ENCODE assay signal across 8 cellular contexts in the genomic region with DNA sequence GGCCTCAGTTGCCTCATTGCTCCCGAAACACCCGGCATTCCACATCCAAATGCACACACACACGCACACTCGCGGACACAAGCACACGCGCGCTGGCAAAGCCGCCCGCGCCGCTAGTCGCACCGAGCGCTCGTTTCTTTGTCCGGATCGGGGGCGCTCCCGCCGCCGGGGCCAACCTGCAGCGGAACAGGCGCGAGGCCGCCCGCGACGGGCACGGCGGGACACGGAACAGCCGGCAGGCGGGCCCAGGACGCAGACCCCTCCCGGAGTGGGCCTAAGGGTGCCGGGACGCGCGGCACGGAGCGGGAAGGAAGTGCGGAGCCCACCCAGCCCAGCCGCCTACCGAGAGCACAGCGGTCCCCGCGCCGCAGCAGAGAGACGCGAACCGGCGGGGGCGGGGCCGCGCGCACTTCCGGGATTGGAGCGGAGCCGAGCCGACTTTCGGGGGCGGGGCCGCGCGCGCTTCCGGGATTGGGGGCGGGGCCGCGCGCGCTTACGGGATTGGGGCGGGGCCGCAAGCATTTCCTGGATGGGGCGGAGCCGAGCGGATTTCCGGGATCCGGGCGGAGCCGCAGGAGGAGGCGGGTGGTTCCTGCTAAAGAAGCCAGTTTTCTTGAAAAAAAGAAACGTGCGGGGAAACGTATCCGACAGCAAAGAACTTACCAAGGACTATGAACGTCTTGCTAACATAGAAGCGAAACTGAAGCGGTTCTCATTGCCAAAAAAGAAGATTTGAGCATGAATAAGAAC. TPM values are rescaled to one million over a fixed set of nuclear protein-coding genes. Genes with fewer than 3 reads are reported as not detected.
DNase-seq lines count a peak whose midpoint lies in the region; ATAC-seq and TF ChIP-seq lines count a peak whose summit lies in the region.

TSS of gene CYBC1 (minus strand) at position 396 of the 750 bp plus-strand sequence. CDS start 1,498 bp downstream, outside the sequence.

- H3K9me3 ChIP-seq in adipocyte (ENCODE audit: control insufficient read depth, low read length) (no peaks in the 10 kb centered on the region), cardiac muscle cell (ENCODE audit: low read depth) (no peaks in the 10 kb centered on the region), trophoblast cell (ENCODE audit: insufficient read depth, low read depth, low read length) (no peaks in the 10 kb centered on the region), tibial artery (no peaks in the 10 kb centered on the region)

- H3K14ac ChIP-seq in trophoblast cell (ENCODE audit: low read length): peak within 1 kb of the TSS; percentile 97

- H3K4me2 ChIP-seq in trophoblast cell (ENCODE audit: low read length): peak within 1 kb of the TSS; percentile 95

- H3K4me3 Mint-ChIP-seq in T-cell: peak within 1 kb of the TSS; percentile 94 to 98 (median 97)

- POLR2A ChIA-PET in T-cell (lab: Charles Lee): no interaction called here

- peaks cover 38 to 45% (median 41%) of the 10 kb centered on the region in 3 donors for H3K4me1 Mint-ChIP-seq in T-cell

- peak within 1 kb of the TSS; percentile 98 for H3K27ac Mint-ChIP-seq in T-cell

- peak within 1 kb of the TSS; percentile 86 for H2BK120ac ChIP-seq in trophoblast cell (ENCODE audit: insufficient read depth, low read length, poor library complexity)

- ATAC-seq in HG02759 (IDR thresholded peaks at IDR 0.05; ENCODE audit: unreplicated experiment): peak; percentile 69
- peak; percentile 77 to 87 (median 79) for ATAC-seq in T-cell (replicated peaks in 1 of 4)

- H3K79me2 ChIP-seq in trophoblast cell (ENCODE audit: control insufficient read depth, insufficient read depth, low read length, poor library complexity): peaks cover 4% of the 10 kb centered on the region

- CTCF ChIA-PET in T-cell (lab: Charles Lee): no interaction called here

- no peaks in the 10 kb centered on the region for H3K27me3 ChIP-seq in adipocyte (replicated peaks; ENCODE audit: control insufficient read depth, insufficient read depth, low read length)
- H3K27me3 ChIP-seq in cardiac muscle cell: no peaks in the 10 kb centered on the region
- H3K27me3 ChIP-seq in trophoblast cell (ENCODE audit: insufficient read depth, low read length): no peaks in the 10 kb centered on the region
- H3K27me3 ChIP-seq in tibial artery: no peaks in the 10 kb centered on the region

- intact Hi-C loops in tibial artery (cut with DNase I; ENCODE audit: low total_unique reads): loop anchor here (5.0 to 10.0 kb wide), 2 partner anchors 42 to 104 kb away; no protein-coding TSS in a partner anchor

- H3K36me3 ChIP-seq in adipocyte (ENCODE audit: control insufficient read depth, insufficient read depth, low read length, severe bottlenecking) (no peaks in the 10 kb centered on the region), cardiac muscle cell (no peaks in the 10 kb centered on the region), trophoblast cell (ENCODE audit: control insufficient read depth in 1 of 2, insufficient read depth in 2 of 2, low read length in 2 of 2) (peaks cover 10 to 14% of the 10 kb centered on the region in 2 experiments), tibial artery (peaks cover 0 to 8% (median 0%) of the 10 kb centered on the region in 3 donors)

- H2BK12ac ChIP-seq in trophoblast cell (ENCODE audit: low read length): no peak within 1 kb of the TSS

- peak within 1 kb of the TSS; percentile 84 for H4K91ac ChIP-seq in trophoblast cell (ENCODE audit: low read depth, low read length)

- no peaks in the 10 kb centered on the region for H3K9me3 Mint-ChIP-seq in T-cell

- H2BK5ac ChIP-seq in trophoblast cell (ENCODE audit: low read depth, low read length, poor library complexity): peak within 1 kb of the TSS; percentile 32

- H3K4me1 ChIP-seq in adipocyte (ENCODE audit: control insufficient read depth, insufficient read depth, low read length) (peaks cover 15% of the 10 kb centered on the region), cardiac muscle cell (ENCODE audit: low read depth) (peaks cover 4% of the 10 kb centered on the region), trophoblast cell (ENCODE audit: control insufficient read depth in 1 of 2, insufficient read depth in 2 of 2, low read length in 2 of 2) (peaks cover 8 to 14% of the 10 kb centered on the region in 2 experiments), tibial artery (peaks cover 0 to 27% (median 21%) of the 10 kb centered on the region in 4 donors)

- peak within 1 kb of the TSS; percentile 87 for H3K4ac ChIP-seq in trophoblast cell (ENCODE audit: low read depth, low read length)

- no peaks in the 10 kb centered on the region for H3K36me3 Mint-ChIP-seq in T-cell

- no peak within 1 kb of the TSS for H3K23ac ChIP-seq in trophoblast cell (ENCODE audit: low read length)

- H3K79me1 ChIP-seq in trophoblast cell (ENCODE audit: low read length): peaks cover 5% of the 10 kb centered on the region

- H2AK5ac ChIP-seq in trophoblast cell (ENCODE audit: low read length): peak within 1 kb of the TSS; percentile 60

- H3K9ac ChIP-seq in adipocyte (ENCODE audit: low read length): peak within 1 kb of the TSS; percentile 98
- peak within 1 kb of the TSS; percentile 89 for H3K9ac ChIP-seq in trophoblast cell (ENCODE audit: low read length)

- no CpG with 5 or more reads among the region's 91 CpGs for WGBS in trophoblast cell (ENCODE audit: extremely low coverage, insufficient coverage, insufficient read length)

- TF ChIP-seq CTCF in GM10266 (IDR thresholded peaks at IDR 0.05; ENCODE audit: control insufficient read depth, insufficient read depth, low read depth, missing control alignments) (no peak), cardiac muscle cell (IDR thresholded peaks at IDR 0.05; ENCODE audit: low read depth, low read length) (no peak), tibial artery (IDR thresholded peaks at IDR 0.05) (no peak)

- peak within 1 kb of the TSS; percentile 95 for H4K12ac ChIP-seq in trophoblast cell (ENCODE audit: low read depth, low read length)

- DNase-seq in GM10266 (ENCODE audit: extremely low spot score) (peak; percentile 95), NCI-H1436 treated with DMSO at 0.1 percent for 48 hours (lab: John Stamatoyannopoulos, UW) (peak; percentile 65), T-cell (peak; percentile 82 to 96 (median 92)), adipocyte (ENCODE audit: low read depth) (peak; percentile 98), cardiac muscle cell (ENCODE audit: low read depth in 1 of 2, low spot score in 1 of 2) (peak; percentile 96 to 97), trophoblast cell (peak; percentile 95 to 98), tibial artery (peak; percentile 89 to 96)

- peak within 1 kb of the TSS; percentile 97 for H3K18ac ChIP-seq in trophoblast cell (ENCODE audit: low read length)

- H2AFZ ChIP-seq in trophoblast cell (ENCODE audit: insufficient read depth, low read length, poor library complexity): peak within 1 kb of the TSS; percentile 95

- peak within 1 kb of the TSS; percentile 99 for H4K8ac ChIP-seq in trophoblast cell (ENCODE audit: low read depth, low read length)

- H3K27ac ChIP-seq in cardiac muscle cell (peak within 1 kb of the TSS; percentile 19), trophoblast cell (ENCODE audit: low read depth, low read length) (peak within 1 kb of the TSS; percentile 58), tibial artery (peak within 1 kb of the TSS; percentile 87 to 90)

- no peaks in the 10 kb centered on the region for H3K27me3 Mint-ChIP-seq in T-cell

- H3K4me3 ChIP-seq in adipocyte (ENCODE audit: low read length) (peak within 1 kb of the TSS; percentile 92), cardiac muscle cell (peak within 1 kb of the TSS; percentile 81), trophoblast cell (ENCODE audit: low read depth, low read length) (peak within 1 kb of the TSS; percentile 89), tibial artery (peak within 1 kb of the TSS; percentile 82 to 94)

RNA-seq across cellular contexts. Expression of gene CYBC1, which starts in this region (rescaled TPM):
- 100 to 1,000 TPM; 148 to 274 (median 262) TPM for total RNA-seq in T-cell
- total RNA-seq in cardiac muscle cell: 48.6 and 52.7 TPM in 2 replicates
- 65.5 and 71.3 TPM in 2 replicates for polyA plus RNA-seq in cardiac muscle cell
- polyA plus RNA-seq in trophoblast cell (2013): 38.4 and 38.7 TPM in 2 replicates

Comparison
In these comparisons a context has a peak if more than half of its experiments do, and no peak if none do; other contexts are left out.
1. Peak in every context shown above with its lines: DNase-seq, ATAC-seq, H3K4me3 ChIP-seq and H3K27ac ChIP-seq.
2. H3K27ac ChIP-seq: peak in every context shown above with its lines; median percentile 88 in tibial artery; 58 in trophoblast cell; 19 in cardiac muscle cell.